9 cellular contexts compared by ENCODE assay signal in genomic region chr11:65291613-65292012, GRCh38. TPM values are rescaled to one million over a fixed set of nuclear protein-coding genes. Genes with fewer than 3 reads are reported as not detected.
A peak's percentile ranks its signal among the peaks of the same experiment; 100 is the strongest.
DNase-seq lines count a peak whose midpoint lies in the region; ATAC-seq and TF ChIP-seq lines count a peak whose summit lies in the region.
"Had no signal": no experiment of that assay in that cellular context is flagged by ENCODE, and none has a peak within 500 bp of the region (broad histone marks: within the 10 kb centered on the region; RNA-seq: fewer than 3 reads in every experiment).

No MANE protein-coding gene starts in this region.

- intact Hi-C loops in breast epithelium (cut with DNase I; ENCODE audit: low total_unique reads): no loop called here

- whole genome bisulfite sequencing in liver: 77% methylated on average over 5 of the region's 5 CpGs

- H3K27me3 ChIP-seq in breast epithelium (no peaks in the 10 kb centered on the region), liver (ENCODE audit: control insufficient read depth in 4 of 4, insufficient read depth in 4 of 4, low read length in 3 of 4) (no peaks in the 10 kb centered on the region), subcutaneous abdominal adipose tissue (ENCODE audit: control insufficient read depth in 5 of 5, insufficient read depth in 4 of 5, low read length in 5 of 5) (peaks cover 0 to 5% (median 0%) of the 10 kb centered on the region in 5 donors)

- no peak for TF ChIP-seq CTCF in breast epithelium (IDR thresholded peaks at IDR 0.05)
- no peak for TF ChIP-seq CTCF in liver (IDR thresholded peaks at IDR 0.05; ENCODE audit: low read depth, low read length, missing input control)

- H3K9me3 ChIP-seq in breast epithelium (no peaks in the 10 kb centered on the region), liver (ENCODE audit: control insufficient read depth in 4 of 4, low read length in 3 of 4) (no peaks in the 10 kb centered on the region), subcutaneous abdominal adipose tissue (ENCODE audit: control insufficient read depth in 5 of 5, low read length in 5 of 5) (peaks cover 0 to 4% (median 0%) of the 10 kb centered on the region in 5 donors)

- H3K4me3 ChIP-seq in breast epithelium (peak overlapping the region in 1 of 3 donors; percentile 5), liver (ENCODE audit: low read depth in 1 of 3, low read length in 3 of 3) (no peak overlapping the region), subcutaneous abdominal adipose tissue (ENCODE audit: low read depth in 1 of 5, low read length in 5 of 5) (peak overlapping the region in 2 of 5 donors; percentile 22 to 46)

- ATAC-seq in HG02852 (IDR thresholded peaks at IDR 0.05; ENCODE audit: unreplicated experiment) (no peak), HG03095 (IDR thresholded peaks at IDR 0.05; ENCODE audit: unreplicated experiment) (no peak), GM21528 (IDR thresholded peaks at IDR 0.05; ENCODE audit: low FRiP score, unreplicated experiment) (no peak), GM18867 (IDR thresholded peaks at IDR 0.05; ENCODE audit: unreplicated experiment) (no peak)
- ATAC-seq: activated CD4-positive, alpha-beta T cell treated with anti-CD3 and anti-CD28 coated beads for 36 hours had no signal

- no peak for TF ChIP-seq RAD21 in liver (IDR thresholded peaks at IDR 0.05)

- peak overlapping the region in 1 of 2 donors; percentile 17 for H3K9ac ChIP-seq in liver (ENCODE audit: low read depth in 1 of 2, low read length in 2 of 2)
- peak overlapping the region; percentile 56 to 99 (median 79) for H3K9ac ChIP-seq in subcutaneous abdominal adipose tissue (ENCODE audit: low read length in 5 of 5)

- no peak for TF ChIP-seq POLR2A in breast epithelium (IDR thresholded peaks at IDR 0.05)

- DNase-seq in HT1080 (ENCODE audit: low read depth) (peak; percentile 53), breast epithelium (ENCODE audit: low spot score in 2 of 2) (no peak)
- DNase-seq: activated CD4-positive, alpha-beta T cell treated with anti-CD3 and anti-CD28 coated beads for 36 hours had no signal

- peak overlapping the region; percentile 71 to 89 for H3K27ac ChIP-seq in breast epithelium
- peak overlapping the region; percentile 47 to 76 for H3K27ac ChIP-seq in liver (ENCODE audit: low read depth in 1 of 2, low read length in 2 of 2)
- peak overlapping the region; percentile 96 for H3K27ac ChIP-seq in subcutaneous abdominal adipose tissue (ENCODE audit: low read depth, low read length)

- no peaks in the 10 kb centered on the region for H3K36me3 ChIP-seq in breast epithelium
- peaks cover 3 to 11% (median 8%) of the 10 kb centered on the region in 4 donors for H3K36me3 ChIP-seq in liver (ENCODE audit: control insufficient read depth in 4 of 4, insufficient read depth in 3 of 4, low read depth in 1 of 4, low read length in 3 of 4)
- peaks cover 0 to 31% (median 18%) of the 10 kb centered on the region in 5 donors for H3K36me3 ChIP-seq in subcutaneous abdominal adipose tissue (ENCODE audit: control insufficient read depth in 5 of 5, insufficient read depth in 5 of 5, low read length in 5 of 5)

- H3K4me1 ChIP-seq in breast epithelium (peaks cover 5 to 10% of the 10 kb centered on the region in 2 donors), liver (ENCODE audit: control insufficient read depth in 4 of 4, insufficient read depth in 4 of 4, low read length in 3 of 4) (peaks cover 0 to 3% (median 0%) of the 10 kb centered on the region in 4 donors), subcutaneous abdominal adipose tissue (ENCODE audit: control insufficient read depth in 5 of 5, insufficient read depth in 5 of 5, low read length in 5 of 5) (peaks cover 21 to 65% (median 64%) of the 10 kb centered on the region in 5 donors)

TF ChIP-seq in liver, 16 proteins besides CTCF, POLR2A, EP300 and RAD21:
- no peak for TF ChIP-seq FOXA2 (IDR thresholded peaks at IDR 0.05)
- no peak for TF ChIP-seq HNF4A (conservative IDR thresholded peaks at IDR 0.05)
- TF ChIP-seq JUND (IDR thresholded peaks at IDR 0.05): no peak
- TF ChIP-seq YY1 (IDR thresholded peaks at IDR 0.05): no peak
- TF ChIP-seq, protein P1, sequence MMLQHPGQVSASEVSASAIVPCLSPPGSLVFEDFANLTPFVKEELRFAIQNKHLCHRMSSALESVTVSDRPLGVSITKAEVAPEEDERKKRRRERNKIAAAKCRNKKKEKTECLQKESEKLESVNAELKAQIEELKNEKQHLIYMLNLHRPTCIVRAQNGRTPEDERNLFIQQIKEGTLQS (IDR thresholded peaks at IDR 0.05): no peak
- TF ChIP-seq, protein P2, sequence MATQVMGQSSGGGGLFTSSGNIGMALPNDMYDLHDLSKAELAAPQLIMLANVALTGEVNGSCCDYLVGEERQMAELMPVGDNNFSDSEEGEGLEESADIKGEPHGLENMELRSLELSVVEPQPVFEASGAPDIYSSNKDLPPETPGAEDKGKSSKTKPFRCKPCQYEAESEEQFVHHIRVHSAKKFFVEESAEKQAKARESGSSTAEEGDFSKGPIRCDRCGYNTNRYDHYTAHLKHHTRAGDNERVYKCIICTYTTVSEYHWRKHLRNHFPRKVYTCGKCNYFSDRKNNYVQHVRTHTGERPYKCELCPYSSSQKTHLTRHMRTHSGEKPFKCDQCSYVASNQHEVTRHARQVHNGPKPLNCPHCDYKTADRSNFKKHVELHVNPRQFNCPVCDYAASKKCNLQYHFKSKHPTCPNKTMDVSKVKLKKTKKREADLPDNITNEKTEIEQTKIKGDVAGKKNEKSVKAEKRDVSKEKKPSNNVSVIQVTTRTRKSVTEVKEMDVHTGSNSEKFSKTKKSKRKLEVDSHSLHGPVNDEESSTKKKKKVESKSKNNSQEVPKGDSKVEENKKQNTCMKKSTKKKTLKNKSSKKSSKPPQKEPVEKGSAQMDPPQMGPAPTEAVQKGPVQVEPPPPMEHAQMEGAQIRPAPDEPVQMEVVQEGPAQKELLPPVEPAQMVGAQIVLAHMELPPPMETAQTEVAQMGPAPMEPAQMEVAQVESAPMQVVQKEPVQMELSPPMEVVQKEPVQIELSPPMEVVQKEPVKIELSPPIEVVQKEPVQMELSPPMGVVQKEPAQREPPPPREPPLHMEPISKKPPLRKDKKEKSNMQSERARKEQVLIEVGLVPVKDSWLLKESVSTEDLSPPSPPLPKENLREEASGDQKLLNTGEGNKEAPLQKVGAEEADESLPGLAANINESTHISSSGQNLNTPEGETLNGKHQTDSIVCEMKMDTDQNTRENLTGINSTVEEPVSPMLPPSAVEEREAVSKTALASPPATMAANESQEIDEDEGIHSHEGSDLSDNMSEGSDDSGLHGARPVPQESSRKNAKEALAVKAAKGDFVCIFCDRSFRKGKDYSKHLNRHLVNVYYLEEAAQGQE (IDR thresholded peaks at IDR 0.05): no peak
- TF ChIP-seq RXRA (IDR thresholded peaks at IDR 0.05): no peak
- TF ChIP-seq ZBTB33 (IDR thresholded peaks at IDR 0.05): no peak
- no peak for TF ChIP-seq TAF1 (conservative IDR thresholded peaks at IDR 0.05)
- no peak for TF ChIP-seq GABPA (IDR thresholded peaks at IDR 0.05 in 1 of 2, conservative IDR thresholded peaks at IDR 0.05 in 1 of 2)
- TF ChIP-seq FOXA1 (IDR thresholded peaks at IDR 0.05): no peak
- TF ChIP-seq EGR1 (IDR thresholded peaks at IDR 0.05; ENCODE audit: low read depth in 2 of 2): no peak
- TF ChIP-seq MAX (IDR thresholded peaks at IDR 0.05): no peak

RNA-seq across cellular contexts. Expression of gene CDC42EP2, which starts 23.1 kb away (rescaled TPM):
- total RNA-seq in HT1080 (2014; rRNA removed; shearing (Covaris generic)): 35.3 and 42.7 TPM in 2 replicates
- polyA plus RNA-seq in HT1080 (2015; cell fraction: cytosol; rRNA removed): 46.6 and 55.5 TPM in 2 replicates
- polyA plus RNA-seq in HT1080 (2015; cell fraction: nucleus; rRNA removed): 45.7 TPM in 2 replicates
- total RNA-seq in breast epithelium (10 to 100 TPM; 11.3 to 20.8 (median 13.4) TPM), liver (1 to 10 TPM; 1.9 to 3.4 TPM)
- 1 to 10 TPM; 1.8 to 2.0 TPM for polyA plus RNA-seq in liver

RNA-seq across cellular contexts. Expression of gene POLA2, which starts 29.9 kb away (rescaled TPM):
- 21.4 and 24.2 TPM in 2 replicates for total RNA-seq in HT1080 (2014; rRNA removed; shearing (Covaris generic))
- 18.3 and 18.8 TPM in 2 replicates for polyA plus RNA-seq in HT1080 (2015; cell fraction: cytosol; rRNA removed)
- polyA plus RNA-seq in HT1080 (2015; cell fraction: nucleus; rRNA removed): 50.9 and 60.8 TPM in 2 replicates
- total RNA-seq in breast epithelium (10 to 100 TPM in 2 of 3 donors, 1 to 10 TPM in 1; 6.4 to 17.9 (median 13.8) TPM), liver (1 to 10 TPM; 4.9 to 6.1 TPM)
- polyA plus RNA-seq in liver: 1 to 10 TPM; 1.5 TPM

RNA-seq across cellular contexts. Expression of gene DPF2, which starts 42.0 kb away (rescaled TPM):
- total RNA-seq in HT1080 (2014; rRNA removed; shearing (Covaris generic)): 43.7 and 50.8 TPM in 2 replicates
- polyA plus RNA-seq in HT1080 (2015; cell fraction: cytosol; rRNA removed): 48.2 and 50.8 TPM in 2 replicates
- polyA plus RNA-seq in HT1080 (2015; cell fraction: nucleus; rRNA removed): 77.3 and 95.8 TPM in 2 replicates
- total RNA-seq in breast epithelium (10 to 100 TPM; 30.7 to 44.8 (median 39.7) TPM), liver (10 to 100 TPM; 12.8 to 14.8 TPM)
- polyA plus RNA-seq in liver: 10 to 100 TPM in 1 of 2 donors, 1 to 10 TPM in 1; 9.2 to 10.0 TPM
